13 cellular contexts compared by ENCODE assay signal in the genomic region with DNA sequence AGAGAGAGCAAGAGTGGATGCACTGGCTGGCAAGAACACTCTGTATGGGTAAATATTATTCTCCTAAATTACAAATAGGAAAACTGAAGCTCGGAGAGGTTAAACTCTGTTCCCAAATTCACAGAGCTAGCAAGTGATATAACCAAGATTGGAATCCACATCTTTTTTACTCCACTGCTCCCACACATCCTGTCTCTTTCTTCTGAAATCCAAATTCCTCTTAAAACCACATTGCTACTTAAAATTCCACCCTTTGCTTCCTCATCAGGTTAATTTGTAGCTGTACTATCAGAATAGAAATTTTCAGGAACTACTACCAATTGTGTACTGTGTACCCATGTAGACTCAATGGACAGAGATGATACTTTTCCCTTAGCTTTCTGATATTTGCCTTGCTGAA.
DNase-seq lines count a peak whose midpoint lies in the region; ATAC-seq and TF ChIP-seq lines count a peak whose summit lies in the region.
"Had no signal": no experiment of that assay in that cellular context is flagged by ENCODE, and none has a peak within 500 bp of the region (broad histone marks: within the 10 kb centered on the region; RNA-seq: fewer than 3 reads in every experiment).

No MANE protein-coding gene starts in this region.

- H3K36me3 ChIP-seq in mesodermal cell (ENCODE audit: control insufficient read depth, insufficient read depth, low read length) = no peaks in the 10 kb centered on the region
- H3K36me3 ChIP-seq in tibial nerve = no peaks in the 10 kb centered on the region
- H3K36me3 ChIP-seq: tibial artery had no signal

- peaks cover 17% of the 10 kb centered on the region for H3K4me1 ChIP-seq in mesodermal cell (ENCODE audit: control insufficient read depth, insufficient read depth, low read length, poor library complexity, severe bottlenecking)
- H3K4me1 ChIP-seq in tibial nerve = peaks cover 0 to 11% (median 4%) of the 10 kb centered on the region in 4 donors

- H3K9me3 ChIP-seq in mesodermal cell (ENCODE audit: control insufficient read depth, low read length) (no peaks in the 10 kb centered on the region), tibial nerve (no peaks in the 10 kb centered on the region)
- H3K9me3 ChIP-seq: tibial artery had no signal

- no peaks in the 10 kb centered on the region for H3K27me3 ChIP-seq in tibial nerve
- H3K27me3 ChIP-seq: tibial artery had no signal

- 71 to 100% methylated on average over 1 of the region's 1 CpG for WGBS in mesodermal cell (ENCODE audit: insufficient coverage in 2 of 2), 2 experiments
- 38 to 41% methylated on average over 1 of the region's 1 CpG for WGBS in tibial nerve, 2 donors

- H3K4me3 ChIP-seq in cardiac fibroblast (replicated peaks in 1 of 2; ENCODE audit: low read depth in 2 of 2, low read length in 2 of 2) (no peak overlapping the region), mesodermal cell (ENCODE audit: extremely low read depth, insufficient read depth, low read length, poor library complexity, severe bottlenecking) (no peak overlapping the region), tibial nerve (no peak overlapping the region)
- H3K4me3 ChIP-seq: tibial artery had no signal

- no peak for TF ChIP-seq POLR2A in tibial nerve (IDR thresholded peaks at IDR 0.05)

- TF ChIP-seq CTCF in AG09319 (IDR thresholded peaks at IDR 0.05; ENCODE audit: low read depth, low read length) (no peak), cardiac fibroblast (IDR thresholded peaks at IDR 0.05; ENCODE audit: low read depth, low read length) (no peak), tibial nerve (IDR thresholded peaks at IDR 0.05) (no peak)

- TF ChIP-seq EP300 in tibial nerve (IDR thresholded peaks at IDR 0.05) = no peak

- DNase-seq in AG09319 (ENCODE audit: extremely low read depth, low read depth) (peak; percentile 4), LHCN-M2 (ENCODE audit: low read depth) (peak; percentile 27), cardiac fibroblast (ENCODE audit: low read depth in 2 of 2) (peak; percentile 15 to 32), tibial nerve (ENCODE audit: low spot score in 2 of 2) (no peak), NCI-H774 (lab: John Stamatoyannopoulos, UW) (no peak), NK-92 (lab: John Stamatoyannopoulos, UW; ENCODE audit: unreplicated experiment) (no peak)
- DNase-seq: NCI-H1930, nucleus accumbens, T-helper 9 cell, tibial artery had no signal

- ATAC-seq in GM19023 (IDR thresholded peaks at IDR 0.05; ENCODE audit: unreplicated experiment) = no peak

- H3K27ac ChIP-seq in mesodermal cell (ENCODE audit: low read depth, low read length, severe bottlenecking) (peak overlapping the region; percentile 64), tibial nerve (no peak overlapping the region)
- H3K27ac ChIP-seq: KMS-11 had no signal

Comparison
In these comparisons a context has a peak if more than half of its experiments do, and no peak if none do; other contexts are left out.
1. DNase-seq: peak in AG09319 (single experiment), LHCN-M2 (single experiment) and cardiac fibroblast (2 of 2); none in tibial nerve (0 of 2), NCI-H774 (single experiment) and NK-92 (single experiment).